In genomic region chr22:44295406-44295805, GRCh38 we compare ENCODE assay signal across 28 cellular contexts. TPM values are rescaled to one million over a fixed set of nuclear protein-coding genes. Genes with fewer than 3 reads are reported as not detected.
"Had no signal": no experiment of that assay in that cellular context is flagged by ENCODE, and none has a peak within 500 bp of the region (broad histone marks: within the 10 kb centered on the region; RNA-seq: fewer than 3 reads in every experiment).

No MANE protein-coding gene starts in this region.

- H3K9me3 ChIP-seq: colonic mucosa, esophagus squamous epithelium, gastrocnemius medialis had no signal

- H3K27ac ChIP-seq: colonic mucosa, coronary artery, dorsolateral prefrontal cortex, epithelial cell of prostate, esophagus muscularis mucosa, esophagus squamous epithelium, foreskin keratinocyte, gastrocnemius medialis, gastroesophageal sphincter, heart left ventricle, heart right ventricle had no signal

- ATAC-seq: effector memory CD8-positive, alpha-beta T cell; esophagus mucosa; foreskin keratinocyte; gastrocnemius medialis; gastroesophageal sphincter; heart left ventricle; heart right ventricle had no signal

- H3K4me3 ChIP-seq: colonic mucosa, coronary artery, dorsolateral prefrontal cortex, esophagus muscularis mucosa, esophagus squamous epithelium, gastrocnemius medialis, gastroesophageal sphincter, heart left ventricle, heart right ventricle had no signal

- H3K4me1 ChIP-seq: colonic mucosa, esophagus muscularis mucosa, esophagus squamous epithelium, foreskin keratinocyte, gastrocnemius medialis, gastroesophageal sphincter, heart left ventricle had no signal

- DNase-seq: colonic mucosa; cortex of kidney; dermis blood vessel endothelial cell; dorsolateral prefrontal cortex; effector CD4-positive, alpha-beta T cell; effector CD8-positive, alpha-beta T cell; effector memory CD4-positive, alpha-beta T cell; effector memory CD8-positive, alpha-beta T cell; endodermal cell; erythroblast; esophagus squamous epithelium; foreskin fibroblast; foreskin keratinocyte; foreskin melanocyte; gastrocnemius medialis; glutamatergic neuron; head of caudate nucleus; heart left ventricle; heart right ventricle had no signal

- H3K36me3 ChIP-seq: colonic mucosa, esophagus muscularis mucosa, esophagus squamous epithelium, gastrocnemius medialis, gastroesophageal sphincter, heart left ventricle, heart right ventricle had no signal

- H3K27me3 ChIP-seq: colonic mucosa, esophagus muscularis mucosa, gastroesophageal sphincter, heart left ventricle had no signal

- FAIRE-seq: colon, endothelial cell of umbilical vein, frontal cortex had no signal

RNA-seq across cellular contexts. Expression of gene SHISAL1, which starts 17.3 kb away (rescaled TPM):
- total RNA-seq: dermis blood vessel endothelial cell, epithelial cell of proximal tubule, foreskin keratinocyte had no signal
